Comparison of ENCODE assay signal across 8 cellular contexts in genomic region chr22:50731811-50732624, GRCh38. TPM values are rescaled to one million over a fixed set of nuclear protein-coding genes. Genes with fewer than 3 reads are reported as not detected.
DNase-seq lines count a peak whose midpoint lies in the region; ATAC-seq, FAIRE-seq and TF ChIP-seq lines count a peak whose summit lies in the region.

No MANE protein-coding gene starts in this region.

- no peaks in the 10 kb centered on the region for H3K27me3 Mint-ChIP-seq in activated T-helper 2 cell treated with anti-CD3 and anti-CD28 coated beads, Interferon-gamma antibody, Interleukin-2, Interleukin-4, amounts not matched to agents 10 μg/mL and 5 μg/mL and 100 μg/mL, durations not matched to agents 14 hours and 24 hours and 36 hours (ENCODE audit: low read depth)

- intact Hi-C loops in activated T-helper 2 cell treated with anti-CD3 and anti-CD28 coated beads, Interferon-gamma antibody, Interleukin-2, Interleukin-4, amounts not matched to agents 10 μg/mL and 5 μg/mL and 100 μg/mL, durations not matched to agents 14 hours and 24 hours and 36 hours (cut with micrococcal nuclease): no loop called here

- peak; percentile 65 for TF ChIP-seq CTCF in A549 (IDR thresholded peaks at IDR 0.05)
- TF ChIP-seq CTCF in GM20000 (IDR thresholded peaks at IDR 0.05; ENCODE audit: extremely low read depth, missing control alignments): peak; percentile 62
- peak in 3 of 4 experiments; percentile 42 to 73 (median 67) for TF ChIP-seq CTCF in gastroesophageal sphincter (IDR thresholded peaks at IDR 0.05)

- H3K4me3 Mint-ChIP-seq in activated T-helper 2 cell treated with anti-CD3 and anti-CD28 coated beads, Interferon-gamma antibody, Interleukin-2, Interleukin-4, amounts not matched to agents 10 μg/mL and 5 μg/mL and 100 μg/mL, durations not matched to agents 14 hours and 24 hours and 36 hours (ENCODE audit: low read depth): no peak overlapping the region

- 27% methylated on average over 5 of the region's 32 CpGs for WGBS in A549 (ENCODE audit: missing lambda C conversion rate)
- WGBS in gastroesophageal sphincter (ENCODE audit: low coverage in 1 of 2), 2 donors: 0% methylated on average over 1 of the region's 32 CpGs; no CpG with 5 or more reads in 1 of the 2 donors

- no peak for FAIRE-seq in A549 (lab: Jason Lieb, UNC)

- no peaks in the 10 kb centered on the region for H3K4me1 Mint-ChIP-seq in activated T-helper 2 cell treated with anti-CD3 and anti-CD28 coated beads, Interferon-gamma antibody, Interleukin-2, Interleukin-4, amounts not matched to agents 10 μg/mL and 5 μg/mL and 100 μg/mL, durations not matched to agents 14 hours and 24 hours and 36 hours (ENCODE audit: low read depth)

- DNase-seq in A549 (ENCODE audit: low read depth in 1 of 2, low spot score in 1 of 2) (peak; percentile 45 to 48), GM20000 (ENCODE audit: low spot score) (peak; percentile 89), RKO (ENCODE audit: low spot score) (peak; percentile 63), retina (peak; percentile 48), NCI-H187 (lab: John Stamatoyannopoulos, UW) (no peak)
- peak; percentile 24 for DNase-seq in activated T-helper 2 cell treated with anti-CD3 and anti-CD28 coated beads, Interferon-gamma antibody, Interleukin-2, Interleukin-4, amounts not matched to agents 10 μg/mL and 5 μg/mL and 100 μg/mL, durations not matched to agents 14 hours and 24 hours and 36 hours (ENCODE audit: low spot score)

- H3K9me3 ChIP-seq in A549 (no peaks in the 10 kb centered on the region), gastroesophageal sphincter (no peaks in the 10 kb centered on the region)

- H3K27ac ChIP-seq in A549: peak overlapping the region; percentile 57 to 82; a peak in 5 of 6 replicates
- H3K27ac ChIP-seq in gastroesophageal sphincter: no peak overlapping the region

- H3K4me2 ChIP-seq in A549: peak overlapping the region; percentile 16; the same call in 1 of the 3 replicates

- no peak for TF ChIP-seq EP300 in A549 (IDR thresholded peaks at IDR 0.05)
- TF ChIP-seq EP300 in gastroesophageal sphincter (IDR thresholded peaks at IDR 0.05): no peak

- H3K4me1 ChIP-seq in A549 (no peaks in the 10 kb centered on the region), gastroesophageal sphincter (peaks cover 0 to 34% (median 4%) of the 10 kb centered on the region in 3 donors)

- H3K36me3 Mint-ChIP-seq in activated T-helper 2 cell treated with anti-CD3 and anti-CD28 coated beads, Interferon-gamma antibody, Interleukin-2, Interleukin-4, amounts not matched to agents 10 μg/mL and 5 μg/mL and 100 μg/mL, durations not matched to agents 14 hours and 24 hours and 36 hours (ENCODE audit: low read depth): no peaks in the 10 kb centered on the region

- peaks cover 0 to 14% of the 10 kb centered on the region in 2 donors for H3K36me3 ChIP-seq in gastroesophageal sphincter

- ATAC-seq in A549 (peak; percentile 82 to 91), gastroesophageal sphincter (peak; percentile 74), GM21576 (IDR thresholded peaks at IDR 0.05; ENCODE audit: unreplicated experiment) (no peak)

- POLR2A ChIA-PET in A549 (lab: Yijun Ruan, JAX): no interaction called here

- H3K27me3 ChIP-seq in gastroesophageal sphincter: peaks cover 53% of the 10 kb centered on the region

- no peak overlapping the region for H3K27ac Mint-ChIP-seq in activated T-helper 2 cell treated with anti-CD3 and anti-CD28 coated beads, Interferon-gamma antibody, Interleukin-2, Interleukin-4, amounts not matched to agents 10 μg/mL and 5 μg/mL and 100 μg/mL, durations not matched to agents 14 hours and 24 hours and 36 hours

- CTCF ChIA-PET in A549 (lab: Yijun Ruan, JAX): interaction anchor here (0.8 to 1.8 kb wide), 11 partner anchors 9 to 84 kb away, joined by 3 to 10 read pairs (median 5); no protein-coding TSS in a partner anchor

- TF ChIP-seq POLR2A in A549 (IDR thresholded peaks at IDR 0.05; ENCODE audit: low read length): no peak
- no peak for TF ChIP-seq POLR2A in gastroesophageal sphincter (IDR thresholded peaks at IDR 0.05)

- H3K9me3 Mint-ChIP-seq in activated T-helper 2 cell treated with anti-CD3 and anti-CD28 coated beads, Interferon-gamma antibody, Interleukin-2, Interleukin-4, amounts not matched to agents 10 μg/mL and 5 μg/mL and 100 μg/mL, durations not matched to agents 14 hours and 24 hours and 36 hours: no peaks in the 10 kb centered on the region

- H3K4me3 ChIP-seq in A549 (no peak overlapping the region), gastroesophageal sphincter (peak overlapping the region in 1 of 2 donors; percentile 10)

- peak; percentile 71 to 75 for TF ChIP-seq RAD21 in A549 (conservative IDR thresholded peaks at IDR 0.05 in 1 of 2, IDR thresholded peaks at IDR 0.05 in 1 of 2)

TF ChIP-seq in A549, 52 proteins besides CTCF, POLR2A, EP300 and RAD21 (continues in another document):
- TF ChIP-seq POLR2AphosphoS2 (conservative IDR thresholded peaks at IDR 0.05; ENCODE audit: low read length): no peak
- TF ChIP-seq PHF8 (IDR thresholded peaks at IDR 0.05; ENCODE audit: borderline replicate concordance, low read depth): no peak
- no peak for TF ChIP-seq JUNB (IDR thresholded peaks at IDR 0.05)
- no peak for TF ChIP-seq CEBPB (IDR thresholded peaks at IDR 0.05)
- no peak for TF ChIP-seq RCOR1 (IDR thresholded peaks at IDR 0.05; ENCODE audit: low read depth, low read length)
- TF ChIP-seq FOXS1 (CRISPR knock-in tag; IDR thresholded peaks at IDR 0.05): no peak
- no peak for TF ChIP-seq MAFK (IDR thresholded peaks at IDR 0.05; ENCODE audit: partially characterized antibody)
- peak; percentile 80; the same call in 1 of the 2 replicates for TF ChIP-seq MYC (IDR thresholded peaks at IDR 0.05; ENCODE audit: borderline replicate concordance, low read length)
- no peak for TF ChIP-seq ZNF302 (CRISPR knock-in tag; IDR thresholded peaks at IDR 0.05)
- no peak for TF ChIP-seq ZSCAN20 (CRISPR knock-in tag; IDR thresholded peaks at IDR 0.05)
- TF ChIP-seq HMGXB4 (CRISPR knock-in tag; IDR thresholded peaks at IDR 0.05; ENCODE audit: borderline replicate concordance): no peak
- TF ChIP-seq RFX5 (IDR thresholded peaks at IDR 0.05): no peak
- TF ChIP-seq USF2 (IDR thresholded peaks at IDR 0.05): 0 out of 2 replicates have a peak, but pooled peaks have one; percentile 8
- TF ChIP-seq NPAS2 (CRISPR knock-in tag; IDR thresholded peaks at IDR 0.05; ENCODE audit: borderline replicate concordance): no peak
- no peak for TF ChIP-seq EHF (CRISPR knock-in tag; IDR thresholded peaks at IDR 0.05)

RNA-seq across cellular contexts. Expression of gene ACR, which starts 6.0 kb away (rescaled TPM):
- polyA plus RNA-seq in A549 (2011; rRNA removed): not detected in 2 replicates
- polyA plus RNA-seq in A549 (2012; cell fraction: cytosol; rRNA removed): not detected in 2 replicates
- polyA plus RNA-seq in A549 (2012; cell fraction: nucleus; rRNA removed): not detected in 2 replicates
- polyA plus RNA-seq in A549 (2017; fragmentation: RNase III; extraction: RNeasy Plus Mini Kit Qiagen cat#74134 plus additional on column Dnase treatment): 0.11 TPM in 1 of 3 replicates, not detected in the others
- 0.34 TPM in 1 of 2 replicates, not detected in the other for polyA minus RNA-seq in A549 (2011; rRNA and poly(A)+ RNA removed)
- not detected in 2 replicates for total RNA-seq in activated T-helper 2 cell treated with anti-CD3 and anti-CD28 coated beads, Interferon-gamma antibody, Interleukin-2, Interleukin-4, amounts not matched to agents 10 μg/mL and 5 μg/mL and 100 μg/mL, durations not matched to agents 14 hours and 24 hours and 36 hours
- total RNA-seq in gastroesophageal sphincter: not detected

RNA-seq across cellular contexts. Expression of gene RABL2B, which starts 51.4 kb away (rescaled TPM):
- 32.6 and 35.7 TPM in 2 replicates for polyA plus RNA-seq in A549 (2011; rRNA removed)
- polyA plus RNA-seq in A549 (2012; cell fraction: cytosol; rRNA removed): 27.2 and 31.3 TPM in 2 replicates
- 45.1 and 56.9 TPM in 2 replicates for polyA plus RNA-seq in A549 (2012; cell fraction: nucleus; rRNA removed)
- polyA plus RNA-seq in A549 (2017; fragmentation: RNase III; extraction: RNeasy Plus Mini Kit Qiagen cat#74134 plus additional on column Dnase treatment): 22.1 to 25.5 TPM (median 24.0 TPM) in 3 replicates
- polyA minus RNA-seq in A549 (2011; rRNA and poly(A)+ RNA removed): 19.5 and 29.8 TPM in 2 replicates
- total RNA-seq in activated T-helper 2 cell treated with anti-CD3 and anti-CD28 coated beads, Interferon-gamma antibody, Interleukin-2, Interleukin-4, amounts not matched to agents 10 μg/mL and 5 μg/mL and 100 μg/mL, durations not matched to agents 14 hours and 24 hours and 36 hours: 34.9 and 35.7 TPM in 2 replicates
- total RNA-seq in gastroesophageal sphincter: 10 to 100 TPM in 3 of 4 donors, 1 to 10 TPM in 1; 4.9 to 19.3 (median 15.9) TPM

RNA-seq across cellular contexts. Expression of gene SHANK3, which starts 59.4 kb away (rescaled TPM):
- polyA plus RNA-seq in A549 (2011; rRNA removed): 0.52 and 0.53 TPM in 2 replicates
- polyA plus RNA-seq in A549 (2012; cell fraction: cytosol; rRNA removed): 1.5 and 2.4 TPM in 2 replicates
- 5.4 and 7.4 TPM in 2 replicates for polyA plus RNA-seq in A549 (2012; cell fraction: nucleus; rRNA removed)
- polyA plus RNA-seq in A549 (2017; fragmentation: RNase III; extraction: RNeasy Plus Mini Kit Qiagen cat#74134 plus additional on column Dnase treatment): 2.1 to 2.4 TPM (median 2.3 TPM) in 3 replicates
- 0.29 and 0.63 TPM in 2 replicates for polyA minus RNA-seq in A549 (2011; rRNA and poly(A)+ RNA removed)
- 0.16 and 0.25 TPM in 2 replicates for total RNA-seq in activated T-helper 2 cell treated with anti-CD3 and anti-CD28 coated beads, Interferon-gamma antibody, Interleukin-2, Interleukin-4, amounts not matched to agents 10 μg/mL and 5 μg/mL and 100 μg/mL, durations not matched to agents 14 hours and 24 hours and 36 hours
- total RNA-seq in gastroesophageal sphincter: 10 to 100 TPM in 2 of 4 donors, 1 to 10 TPM in 2; 5.9 to 20.5 (median 13.0) TPM

Comparison
In these comparisons a context has a peak if more than half of its experiments do, and no peak if none do; other contexts are left out.
1. DNase-seq: peak in A549 (2 of 2), GM20000 (single experiment), RKO (single experiment), activated T-helper 2 cell treated with anti-CD3 and anti-CD28 coated beads, Interferon-gamma antibody, Interleukin-2, Interleukin-4, amounts not matched to agents 10 μg/mL and 5 μg/mL and 100 μg/mL, durations not matched to agents 14 hours and 24 hours and 36 hours (single experiment) and retina (single experiment); none in NCI-H187 (0 of 2).
2. H3K27ac ChIP-seq: peak in A549 (2 of 2); none in gastroesophageal sphincter (0 of 4).
3. Peak in every context shown above with its lines, with median percentiles within 50 percentile points of each other: CTCF ChIP-seq.